ENCODE assay signal across 1 cellular context in the genomic region with DNA sequence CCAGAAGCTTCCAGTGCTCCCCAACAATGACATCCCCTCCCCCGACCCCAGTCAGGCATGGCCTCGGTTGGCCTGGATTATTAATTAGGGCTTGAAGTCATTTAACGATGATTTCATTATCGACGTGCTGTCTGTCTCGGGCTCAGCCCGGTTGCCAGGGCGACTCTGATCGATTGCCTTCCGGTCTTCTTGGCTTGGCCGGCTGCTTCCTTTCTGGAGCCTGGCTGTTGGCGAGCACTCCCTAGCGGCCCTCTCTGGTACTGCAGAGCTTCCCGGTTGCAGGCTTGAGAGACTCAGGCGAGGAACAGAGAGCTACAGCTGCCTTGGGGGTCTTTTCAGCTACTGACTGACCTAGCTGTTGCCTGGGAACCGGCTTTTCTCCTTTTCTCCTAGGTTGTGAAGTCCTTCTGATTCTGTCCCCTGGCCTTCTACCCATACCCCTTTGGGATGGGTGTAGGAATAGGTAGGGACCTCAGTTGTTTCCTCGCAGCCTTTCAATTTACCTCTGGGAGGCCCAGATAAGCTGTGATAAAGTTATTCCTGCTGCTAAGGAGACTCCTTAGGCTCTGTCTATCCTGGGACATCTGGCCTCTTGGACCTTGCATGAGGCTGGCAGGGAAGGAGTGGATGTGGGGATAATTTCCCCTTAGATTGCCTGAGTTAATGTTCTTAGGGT.
TF ChIP-seq lines count a peak whose summit lies in the region.

No MANE protein-coding gene starts in this region.

TF ChIP-seq in HCT116, 20 proteins besides CTCF, POLR2A, EP300 and RAD21 (continued from another document):
- TF ChIP-seq, protein P1, sequence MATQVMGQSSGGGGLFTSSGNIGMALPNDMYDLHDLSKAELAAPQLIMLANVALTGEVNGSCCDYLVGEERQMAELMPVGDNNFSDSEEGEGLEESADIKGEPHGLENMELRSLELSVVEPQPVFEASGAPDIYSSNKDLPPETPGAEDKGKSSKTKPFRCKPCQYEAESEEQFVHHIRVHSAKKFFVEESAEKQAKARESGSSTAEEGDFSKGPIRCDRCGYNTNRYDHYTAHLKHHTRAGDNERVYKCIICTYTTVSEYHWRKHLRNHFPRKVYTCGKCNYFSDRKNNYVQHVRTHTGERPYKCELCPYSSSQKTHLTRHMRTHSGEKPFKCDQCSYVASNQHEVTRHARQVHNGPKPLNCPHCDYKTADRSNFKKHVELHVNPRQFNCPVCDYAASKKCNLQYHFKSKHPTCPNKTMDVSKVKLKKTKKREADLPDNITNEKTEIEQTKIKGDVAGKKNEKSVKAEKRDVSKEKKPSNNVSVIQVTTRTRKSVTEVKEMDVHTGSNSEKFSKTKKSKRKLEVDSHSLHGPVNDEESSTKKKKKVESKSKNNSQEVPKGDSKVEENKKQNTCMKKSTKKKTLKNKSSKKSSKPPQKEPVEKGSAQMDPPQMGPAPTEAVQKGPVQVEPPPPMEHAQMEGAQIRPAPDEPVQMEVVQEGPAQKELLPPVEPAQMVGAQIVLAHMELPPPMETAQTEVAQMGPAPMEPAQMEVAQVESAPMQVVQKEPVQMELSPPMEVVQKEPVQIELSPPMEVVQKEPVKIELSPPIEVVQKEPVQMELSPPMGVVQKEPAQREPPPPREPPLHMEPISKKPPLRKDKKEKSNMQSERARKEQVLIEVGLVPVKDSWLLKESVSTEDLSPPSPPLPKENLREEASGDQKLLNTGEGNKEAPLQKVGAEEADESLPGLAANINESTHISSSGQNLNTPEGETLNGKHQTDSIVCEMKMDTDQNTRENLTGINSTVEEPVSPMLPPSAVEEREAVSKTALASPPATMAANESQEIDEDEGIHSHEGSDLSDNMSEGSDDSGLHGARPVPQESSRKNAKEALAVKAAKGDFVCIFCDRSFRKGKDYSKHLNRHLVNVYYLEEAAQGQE (IDR thresholded peaks at IDR 0.05; ENCODE audit: low read depth): no peak
- TF ChIP-seq CBX3 (IDR thresholded peaks at IDR 0.05; ENCODE audit: low read depth) (no peak), JUND (IDR thresholded peaks at IDR 0.05) (no peak)
TF ChIP-seq in HCT116: peak in this region for 2.
